In the genomic region with DNA sequence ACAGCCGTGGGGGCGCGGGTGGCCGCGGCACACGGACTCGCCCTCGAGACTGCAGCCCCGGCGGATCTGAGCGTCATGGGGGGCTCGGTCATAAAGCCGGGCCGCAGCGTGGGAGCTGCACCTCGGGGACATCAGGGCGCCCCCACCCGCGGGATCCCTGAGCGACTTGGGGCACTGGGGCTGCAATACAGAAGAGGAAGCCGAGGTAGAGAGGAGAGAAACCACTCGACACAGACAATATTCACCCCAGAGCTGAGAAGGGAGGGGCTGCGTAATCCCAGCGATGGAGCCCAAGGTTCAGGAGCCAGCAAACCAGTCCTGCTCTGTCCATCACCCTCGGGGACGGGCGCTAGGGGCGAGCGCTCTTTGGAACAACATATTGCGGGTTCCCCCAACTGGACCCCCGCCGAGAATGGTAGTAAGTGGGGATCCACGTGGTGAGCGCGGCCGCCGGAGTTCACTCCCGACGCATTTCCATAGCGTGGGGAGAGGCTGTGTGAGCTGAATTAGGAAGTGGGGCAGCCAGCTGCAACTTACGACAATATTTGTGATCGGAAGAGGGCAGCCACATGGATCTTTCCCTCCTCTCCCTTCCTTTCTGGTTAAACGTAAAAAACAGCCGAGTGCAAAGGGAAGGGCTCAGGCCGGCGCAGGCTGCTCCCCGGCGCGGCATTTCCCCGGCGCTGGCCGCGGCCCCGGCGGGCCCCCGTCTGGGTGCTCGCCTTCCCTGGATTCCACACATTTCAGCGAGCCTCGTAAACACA, we compare ENCODE assay signal across 8 cellular contexts. TPM values are rescaled to one million over a fixed set of nuclear protein-coding genes. Genes with fewer than 3 reads are reported as not detected.
A peak's percentile ranks its signal among the peaks of the same experiment; 100 is the strongest.
DNase-seq lines count a peak whose midpoint lies in the region; ATAC-seq and TF ChIP-seq lines count a peak whose summit lies in the region.

No MANE protein-coding gene starts in this region.

- intact Hi-C loops in PC-9 (cut with micrococcal nuclease; ENCODE audit: unreplicated experiment) = loop anchor here (2.0 to 10.0 kb wide), 3 partner anchors 80 to 1118 kb away; a partner anchor contains a TSS

- peaks cover 33% of the 10 kb centered on the region for H3K79me2 ChIP-seq in PC-9 (ENCODE audit: low read depth)

- H3K4me3 ChIP-seq in PC-9 (peak overlapping the region; percentile 98), retinal pigment epithelial cell (ENCODE audit: low read length) (peak overlapping the region; percentile 74)

- no peak for TF ChIP-seq CTCF in PC-9 (conservative IDR thresholded peaks at IDR 0.05)
- no peak for TF ChIP-seq CTCF in retinal pigment epithelial cell (conservative IDR thresholded peaks at IDR 0.05; ENCODE audit: low read depth, low read length)

- DNase-seq in NCI-H1092 treated with DMSO at 0.1 percent for 48 hours (lab: John Stamatoyannopoulos, UW) = peak; percentile 54
- no peak for DNase-seq in NCI-H1092 (lab: John Stamatoyannopoulos, UW)
- peak in 1 of 2 experiments; percentile 32 for DNase-seq in PC-9
- peak in 45 of 58 donors; percentile 43 to 82 (median 68) for DNase-seq in anterior cingulate cortex (lab: John Stamatoyannopoulos, UW)
- DNase-seq in hippocampal formation (lab: John Stamatoyannopoulos, UW) = peak; percentile 71 to 87
- no peak for DNase-seq in retinal pigment epithelial cell (ENCODE audit: low read depth)
- DNase-seq in SKM-1 (lab: John Stamatoyannopoulos, UW; ENCODE audit: unreplicated experiment) = no peak

- H3K27me3 ChIP-seq in PC-9 (ENCODE audit: insufficient read depth, low read depth) = no peaks in the 10 kb centered on the region

- H3K36me3 ChIP-seq in PC-9 (ENCODE audit: low read depth) = no peaks in the 10 kb centered on the region

- H3K27ac ChIP-seq in PC-9 = peak overlapping the region; percentile 28

- TSS peak; percentile 18 for BruUV-seq in PC-9 (replicated peaks; lab: Mats Ljungman, UMichigan)

- no peaks in the 10 kb centered on the region for H3K9me2 ChIP-seq in PC-9 (ENCODE audit: insufficient read depth)

- POLR2A ChIA-PET in PC-9 (lab: Charles Lee; ENCODE audit: unreplicated experiment) = no interaction called here

- peaks cover 21% of the 10 kb centered on the region; the same call in 1 of the 2 replicates for H3F3A ChIP-seq in PC-9 (ENCODE audit: insufficient read depth, low read depth)

- peak overlapping the region; percentile 86 for H2AFZ ChIP-seq in PC-9

- no peaks in the 10 kb centered on the region for H3K9me3 ChIP-seq in PC-9 (ENCODE audit: insufficient read depth, low read depth)

- peak; percentile 6 for ATAC-seq in HG03139 (IDR thresholded peaks at IDR 0.05; ENCODE audit: unreplicated experiment)

- H3K4me2 ChIP-seq in PC-9 = peak overlapping the region; percentile 79

- peaks cover 18% of the 10 kb centered on the region for H3K4me1 ChIP-seq in PC-9 (replicated peaks; ENCODE audit: insufficient read depth)

- no peaks in the 10 kb centered on the region for H4K20me1 ChIP-seq in PC-9 (ENCODE audit: insufficient read depth)

- CTCF ChIA-PET in PC-9 (lab: Charles Lee) = no interaction called here

RNA-seq across cellular contexts. Expression of a gene that starts 9.9 kb away (rescaled TPM):
- 23.0 and 33.4 TPM in 2 replicates for total RNA-seq in PC-9 (2021)

Comparison
In these comparisons a context has a peak if more than half of its experiments do, and no peak if none do; other contexts are left out.
1. DNase-seq: peak in NCI-H1092 treated with DMSO at 0.1 percent for 48 hours (single experiment), anterior cingulate cortex (45 of 58) and hippocampal formation (2 of 2); none in NCI-H1092 (single experiment), retinal pigment epithelial cell (single experiment) and SKM-1 (single experiment).